9 cellular contexts compared by ENCODE assay signal in genomic region chr10:103745264-103746247, GRCh38.
DNase-seq lines count a peak whose midpoint lies in the region; ATAC-seq and TF ChIP-seq lines count a peak whose summit lies in the region.
"Had no signal": no experiment of that assay in that cellular context is flagged by ENCODE, and none has a peak within 500 bp of the region (broad histone marks: within the 10 kb centered on the region; RNA-seq: fewer than 3 reads in every experiment).

No MANE protein-coding gene starts in this region.

- H3K27ac Mint-ChIP-seq in endodermal cell, result no peak overlapping the region
- H3K27ac Mint-ChIP-seq: IgD-negative memory B cell had no signal

- TF ChIP-seq CTCF in HL-60 (IDR thresholded peaks at IDR 0.05; ENCODE audit: insufficient read depth, low read length) (no peak), endodermal cell (conservative IDR thresholded peaks at IDR 0.05) (peak; percentile 49)

- H3K27ac ChIP-seq in HL-60 (replicated peaks), result no peak overlapping the region; the same call in 1 of the 2 replicates
- no peak overlapping the region for H3K27ac ChIP-seq in endodermal cell (ENCODE audit: low read depth, low read length)

- intact Hi-C loops in posterior cingulate gyrus (cut with DNase I), result no loop called here

- no peak overlapping the region for H3K9ac ChIP-seq in endodermal cell (ENCODE audit: extremely low read depth, low read length, poor library complexity, severe bottlenecking)

- no peaks in the 10 kb centered on the region for H3K9me3 Mint-ChIP-seq in endodermal cell
- H3K9me3 Mint-ChIP-seq: IgD-negative memory B cell had no signal

- DNase-seq in HL-60 (ENCODE audit: low read depth in 1 of 2, low spot score in 1 of 2) (peak; percentile 58 to 60), endodermal cell (peak; percentile 63), NCI-H1105 (lab: John Stamatoyannopoulos, UW) (no peak), posterior cingulate gyrus (no peak), OCI-M1 (lab: John Stamatoyannopoulos, UW) (no peak)
- peak; percentile 57 for DNase-seq in activated CD4-positive, CD25-positive, alpha-beta regulatory T cell treated with anti-CD3 and anti-CD28 coated beads, Interleukin-2, amount 50 U/mL, for 16 hours (ENCODE audit: low read depth, low spot score)
- peak; percentile 19 to 59 for DNase-seq in stimulated activated CD8-positive, alpha-beta memory T cell treated with anti-CD3 and anti-CD28 coated beads, Interleukin-15, amount 100 ng/mL, for 48 hours (ENCODE audit: low read depth in 2 of 2)

- no peaks in the 10 kb centered on the region for H3K27me3 Mint-ChIP-seq in endodermal cell (ENCODE audit: insufficient read depth)

- peaks cover 2% of the 10 kb centered on the region for H3K36me3 Mint-ChIP-seq in endodermal cell (ENCODE audit: low read depth)

- H3K4me1 ChIP-seq in endodermal cell (ENCODE audit: control insufficient read depth, insufficient read depth, low read length), result no peaks in the 10 kb centered on the region

- H3K4me1 Mint-ChIP-seq in endodermal cell, result no peaks in the 10 kb centered on the region

- H3K36me3 ChIP-seq in endodermal cell (ENCODE audit: control insufficient read depth, insufficient read depth, low read length), result no peaks in the 10 kb centered on the region

- H3K4me3 ChIP-seq in HL-60 (replicated peaks; ENCODE audit: insufficient read depth, low read length) (no peak overlapping the region), endodermal cell (ENCODE audit: low read length) (no peak overlapping the region)

- ATAC-seq in HG03175 (IDR thresholded peaks at IDR 0.05; ENCODE audit: unreplicated experiment), result no peak

- H3K9me3 ChIP-seq in endodermal cell (ENCODE audit: control insufficient read depth, low read length), result no peaks in the 10 kb centered on the region

- H3K27me3 ChIP-seq in HL-60 (ENCODE audit: insufficient read depth, poor library complexity, severe bottlenecking) (no peaks in the 10 kb centered on the region), endodermal cell (ENCODE audit: control insufficient read depth, insufficient read depth, low read length, poor library complexity, severe bottlenecking) (no peaks in the 10 kb centered on the region)

- no peak overlapping the region for H3K4me3 Mint-ChIP-seq in endodermal cell
- H3K4me3 Mint-ChIP-seq: IgD-negative memory B cell had no signal

- 86 to 96% methylated on average over 8 to 17 of the region's 17 CpGs for WGBS in endodermal cell (ENCODE audit: insufficient coverage in 1 of 2, insufficient read length in 1 of 2), 2 experiments

Comparison
In these comparisons a context has a peak if more than half of its experiments do, and no peak if none do; other contexts are left out.
1. DNase-seq: peak in HL-60 (2 of 2), activated CD4-positive, CD25-positive, alpha-beta regulatory T cell treated with anti-CD3 and anti-CD28 coated beads, Interleukin-2, amount 50 U/mL, for 16 hours (single experiment), endodermal cell (single experiment) and stimulated activated CD8-positive, alpha-beta memory T cell treated with anti-CD3 and anti-CD28 coated beads, Interleukin-15, amount 100 ng/mL, for 48 hours (2 of 2); none in NCI-H1105 (single experiment), posterior cingulate gyrus (0 of 10) and OCI-M1 (single experiment).